17 cellular contexts compared by ENCODE assay signal in the genomic region with DNA sequence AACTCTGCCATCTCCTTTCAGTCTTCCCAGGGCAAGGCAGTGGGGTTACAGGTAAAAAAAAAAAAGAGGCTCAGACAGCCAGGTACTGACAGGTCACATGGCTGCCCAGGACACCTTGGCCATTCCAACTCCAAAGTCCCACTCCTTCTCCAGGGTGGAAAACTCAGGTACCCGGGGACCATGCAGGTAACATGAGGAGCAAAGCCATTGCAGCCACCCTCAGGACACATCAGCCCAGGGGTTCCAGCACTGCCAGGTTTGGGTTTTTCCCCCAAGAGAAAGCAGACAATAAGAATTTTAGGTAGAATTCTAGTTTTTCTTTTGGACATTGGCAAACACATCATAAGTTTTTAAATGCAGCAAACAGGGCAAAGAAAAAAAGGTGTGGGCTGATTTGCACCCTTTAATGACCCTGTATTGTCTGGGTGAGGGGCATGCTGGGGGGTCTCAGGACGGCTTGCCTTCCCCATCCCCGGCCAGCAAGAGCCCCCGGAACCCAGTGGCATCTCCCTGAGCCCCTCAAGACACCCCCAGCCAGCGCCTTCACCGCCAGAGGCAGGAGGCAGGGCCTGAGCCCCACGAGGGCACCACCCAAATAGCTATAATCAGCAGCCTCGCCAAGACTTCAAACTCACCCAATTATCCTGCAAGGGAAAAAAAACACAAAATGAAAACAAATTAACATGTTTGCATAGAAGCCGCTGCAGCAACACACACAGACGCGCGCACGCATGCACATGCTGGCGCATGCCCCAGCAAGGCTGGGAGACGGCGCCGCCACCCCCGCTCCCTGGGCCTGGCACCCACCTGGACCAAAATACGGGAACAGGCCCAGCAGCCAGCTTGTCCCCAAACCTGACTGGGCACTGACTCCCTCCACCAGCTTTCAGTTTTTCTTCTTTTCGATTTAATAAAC. TPM values are rescaled to one million over a fixed set of nuclear protein-coding genes. Genes with fewer than 3 reads are reported as not detected.
A peak's percentile ranks its signal among the peaks of the same experiment; 100 is the strongest.
DNase-seq lines count a peak whose midpoint lies in the region; ATAC-seq, FAIRE-seq and TF ChIP-seq lines count a peak whose summit lies in the region.
"Had no signal": no experiment of that assay in that cellular context is flagged by ENCODE, and none has a peak within 500 bp of the region (broad histone marks: within the 10 kb centered on the region; RNA-seq: fewer than 3 reads in every experiment).

No MANE protein-coding gene starts in this region.

- no peak overlapping the region for H3K4me2 ChIP-seq in SK-N-SH
- H3K4me2 ChIP-seq in keratinocyte (ENCODE audit: control insufficient read depth, extremely low read depth, insufficient read depth, low read depth, low read length): peak overlapping the region; percentile 51

- H3K9me3 ChIP-seq in SK-N-SH: no peaks in the 10 kb centered on the region
- no peaks in the 10 kb centered on the region for H3K9me3 ChIP-seq in keratinocyte (ENCODE audit: control insufficient read depth, low read depth, low read length)
- H3K9me3 ChIP-seq in esophagus squamous epithelium: no peaks in the 10 kb centered on the region

- H3K4me1 ChIP-seq in SK-N-SH (ENCODE audit: control insufficient read depth in 1 of 2, insufficient read depth in 2 of 2, low read depth in 1 of 2, low read length in 1 of 2) (peaks cover 0 to 87% of the 10 kb centered on the region in 2 experiments; a peak in 1 of 4 replicates), keratinocyte (ENCODE audit: control insufficient read depth, extremely low read depth, insufficient read depth, low read length) (peaks cover 10% of the 10 kb centered on the region), esophagus squamous epithelium (peaks cover 0 to 51% (median 0%) of the 10 kb centered on the region in 3 donors)

- no peaks in the 10 kb centered on the region for H3K9me1 ChIP-seq in keratinocyte (ENCODE audit: control insufficient read depth, extremely low read depth, insufficient read depth, low read length)

- WGBS in SK-N-SH (ENCODE audit: low lambda C conversion rate): 75% methylated on average over 17 of the region's 20 CpGs
- 42 to 51% methylated on average over 15 to 18 of the region's 20 CpGs for WGBS in esophagus squamous epithelium, 2 donors

- FAIRE-seq in keratinocyte (lab: Jason Lieb, UNC): no peak
- FAIRE-seq: HTR-8/SVneo, urothelium cell line had no signal

- no peak overlapping the region for H3K4me3 ChIP-seq in SK-N-SH (ENCODE audit: low read depth in 2 of 2, low read length in 1 of 2)
- no peak overlapping the region for H3K4me3 ChIP-seq in keratinocyte (ENCODE audit: control insufficient read depth in 2 of 3, extremely low read depth in 1 of 3, insufficient read depth in 2 of 3, low read depth in 1 of 3, low read length in 3 of 3)
- no peak overlapping the region for H3K4me3 ChIP-seq in esophagus squamous epithelium

- H3K27ac ChIP-seq in SK-N-SH (ENCODE audit: low read depth in 2 of 2, low read length in 1 of 2): peak overlapping the region in 1 of 2 experiments; percentile 86; a peak in 2 of 4 replicates
- no peak overlapping the region for H3K27ac ChIP-seq in keratinocyte (ENCODE audit: control insufficient read depth, insufficient read depth, low read length)
- H3K27ac ChIP-seq in substantia nigra (ENCODE audit: low read depth, low read length, poor library complexity, severe bottlenecking): peak overlapping the region; percentile 97
- H3K27ac ChIP-seq in esophagus squamous epithelium: no peak overlapping the region

- TF ChIP-seq EP300 in SK-N-SH (IDR thresholded peaks at IDR 0.05; ENCODE audit: borderline replicate concordance in 1 of 2, low read depth in 1 of 2, low read length in 1 of 2): no peak

- no peak for TF ChIP-seq POLR2A in esophagus squamous epithelium (IDR thresholded peaks at IDR 0.05)

- H3K9me2 ChIP-seq in SK-N-SH: no peaks in the 10 kb centered on the region

- peak; percentile 38 for DNase-seq in SK-N-SH
- peak; percentile 74 for DNase-seq in NCI-H2171 (lab: John Stamatoyannopoulos, UW)
- no peak for DNase-seq in keratinocyte (ENCODE audit: low read depth, low spot score)
- peak in 9 of 49 donors; percentile 23 to 51 (median 38) for DNase-seq in substantia nigra (lab: John Stamatoyannopoulos, UW)
- no peak for DNase-seq in retina
- DNase-seq in esophagus squamous epithelium (lab: John Stamatoyannopoulos, UW): no peak
- DNase-seq: activated CD4-positive, alpha-beta T cell treated with anti-CD3 and anti-CD28 coated beads, Interleukin-2, amount 50 U/mL, for 48 hours; immature natural killer cell; mesendoderm; nephron progenitor cell; RPMI8226; stimulated activated naive CD4-positive, alpha-beta T cell treated with Interleukin-2 at 50 U/mL for 16 hours had no signal

- H3K36me3 ChIP-seq in SK-N-SH (replicated peaks in 1 of 2; ENCODE audit: control insufficient read depth in 1 of 2, insufficient read depth in 2 of 2, low read length in 1 of 2) (no peaks in the 10 kb centered on the region), keratinocyte (ENCODE audit: control insufficient read depth in 2 of 2, extremely low read depth in 1 of 2, insufficient read depth in 2 of 2, low read length in 2 of 2) (no peaks in the 10 kb centered on the region), esophagus squamous epithelium (no peaks in the 10 kb centered on the region)

- CTCF ChIA-PET in SK-N-SH (lab: Yijun Ruan, JAX): interaction anchor here (0.9 to 2.7 kb wide), 2 partner anchors 15 to 131 kb away, joined by 5 to 9 read pairs; no protein-coding TSS in a partner anchor

- no peak overlapping the region for H3K9ac ChIP-seq in SK-N-SH
- no peak overlapping the region for H3K9ac ChIP-seq in keratinocyte (ENCODE audit: control insufficient read depth, extremely low read depth, insufficient read depth, low read length)

- no peaks in the 10 kb centered on the region for H3K27me3 ChIP-seq in SK-N-SH (ENCODE audit: insufficient read depth)
- H3K27me3 ChIP-seq in keratinocyte (ENCODE audit: control insufficient read depth, extremely low read depth, insufficient read depth, low read length): peaks cover 27% of the 10 kb centered on the region
- H3K27me3 ChIP-seq in esophagus squamous epithelium: peaks cover 0 to 11% (median 0%) of the 10 kb centered on the region in 4 donors

- H3K79me2 ChIP-seq in SK-N-SH (ENCODE audit: insufficient read depth) (no peaks in the 10 kb centered on the region), keratinocyte (ENCODE audit: control insufficient read depth, insufficient read depth, low read length) (no peaks in the 10 kb centered on the region)

- no peak for TF ChIP-seq RAD21 in SK-N-SH (IDR thresholded peaks at IDR 0.05; ENCODE audit: low read length)

- H2AFZ ChIP-seq in SK-N-SH (ENCODE audit: low read depth) (no peak overlapping the region), keratinocyte (ENCODE audit: control insufficient read depth, low read length) (no peak overlapping the region)

- no peak for ATAC-seq in SK-N-SH treated with all-trans-retinoic acid at 6 μM for 48 hours
- no peak for ATAC-seq in HG02763 (IDR thresholded peaks at IDR 0.05; ENCODE audit: unreplicated experiment)
- ATAC-seq: esophagus mucosa had no signal

- dilution Hi-C loops in keratinocyte (cut with MboI; ENCODE audit: extremely low pct_ligation_motif_present, low sequenced_read_pairs): no loop called here

- intact Hi-C loops in esophagus squamous epithelium (cut with DNase I): no loop called here

- no peaks in the 10 kb centered on the region for H4K20me1 ChIP-seq in SK-N-SH (ENCODE audit: insufficient read depth)
- H4K20me1 ChIP-seq in keratinocyte (ENCODE audit: control insufficient read depth, extremely low read depth, insufficient read depth, low read length): peaks cover 3% of the 10 kb centered on the region

- H3F3A ChIP-seq in SK-N-SH (replicated peaks; ENCODE audit: insufficient read depth): no peaks in the 10 kb centered on the region

- POLR2A ChIA-PET in SK-N-SH (lab: Yijun Ruan, JAX): interaction anchor here (0.6 to 1.7 kb wide), 4 partner anchors 9 to 1706 kb away, joined by 3 to 5 read pairs (median 4); no protein-coding TSS in a partner anchor

- TF ChIP-seq CTCF in SK-N-SH (IDR thresholded peaks at IDR 0.05) (no peak), keratinocyte (optimal IDR thresholded peaks at IDR 0.05 in 1 of 3, IDR thresholded peaks at IDR 0.05 in 1 of 3, conservative IDR thresholded peaks at IDR 0.05 in 1 of 3; ENCODE audit: extremely low read depth in 1 of 3, insufficient read depth in 2 of 3, low read length in 3 of 3) (no peak), esophagus squamous epithelium (IDR thresholded peaks at IDR 0.05) (no peak)

TF ChIP-seq in SK-N-SH, 30 proteins besides CTCF, POLR2A, EP300 and RAD21 (continues in another document):
- TF ChIP-seq USF2 (IDR thresholded peaks at IDR 0.05; ENCODE audit: borderline replicate concordance, low read depth, low read length): no peak

TF ChIP-seq in SK-N-SH treated with all-trans-retinoic acid at 6 μM for 48 hours, 23 proteins besides CTCF, POLR2A, EP300 and RAD21:
- no peak for TF ChIP-seq ZC3H10 (CRISPR knock-in tag; IDR thresholded peaks at IDR 0.05)
- TF ChIP-seq ARNTL (CRISPR knock-in tag; IDR thresholded peaks at IDR 0.05; ENCODE audit: borderline replicate concordance, low read depth): no peak
- TF ChIP-seq OSR1 (CRISPR knock-in tag; IDR thresholded peaks at IDR 0.05): no peak
- TF ChIP-seq ESRRG (CRISPR knock-in tag; IDR thresholded peaks at IDR 0.05): no peak
- TF ChIP-seq CSDC2 (CRISPR knock-in tag; IDR thresholded peaks at IDR 0.05): no peak

RNA-seq across cellular contexts. Expression of gene FAM222A, which starts 15.6 kb away (rescaled TPM):
- 1.6 and 4.2 TPM in 2 replicates for polyA plus RNA-seq in SK-N-SH (2012; rRNA removed)
- polyA plus RNA-seq in SK-N-SH (2012; cell fraction: cytosol; rRNA removed): 1.7 and 4.1 TPM in 2 replicates
- 1.6 and 3.1 TPM in 2 replicates for polyA plus RNA-seq in SK-N-SH (2012; cell fraction: nucleus; rRNA removed)
- 0.05 to 0.24 TPM (median 0.06 TPM) in 3 replicates for polyA plus RNA-seq in keratinocyte
- polyA plus RNA-seq in keratinocyte (2011; ENCODE audit: low read depth): not detected
- polyA plus RNA-seq in keratinocyte (2011; cell fraction: cytosol; rRNA removed): 0.05 and 0.09 TPM in 2 replicates
- polyA plus RNA-seq in keratinocyte (2011; cell fraction: nucleus; rRNA removed): 0.08 and 0.12 TPM in 2 replicates
- 0.19 and 0.23 TPM in 2 replicates for polyA plus RNA-seq in keratinocyte (2012; ENCODE audit: low replicate concordance)
- 0.16 to 0.56 TPM (median 0.26 TPM) in 3 replicates for polyA minus RNA-seq in keratinocyte
- polyA minus RNA-seq in keratinocyte (2011; cell fraction: cytosol; rRNA and poly(A)+ RNA removed): not detected
- polyA minus RNA-seq in keratinocyte (2011; cell fraction: nucleus; rRNA and poly(A)+ RNA removed): 0.21 and 0.39 TPM in 2 replicates
- 1 to 10 TPM in 3 of 4 donors, under 1 TPM in 1; 0.57 to 9.3 (median 5.0) TPM for total RNA-seq in esophagus squamous epithelium

Comparison
In these comparisons a context has a peak if more than half of its experiments do, and no peak if none do; other contexts are left out.
1. DNase-seq: peak in SK-N-SH (single experiment) and NCI-H2171 (single experiment); none in keratinocyte (single experiment), retina (single experiment) and esophagus squamous epithelium (single experiment).